8 cellular contexts compared by ENCODE assay signal in the genomic region with DNA sequence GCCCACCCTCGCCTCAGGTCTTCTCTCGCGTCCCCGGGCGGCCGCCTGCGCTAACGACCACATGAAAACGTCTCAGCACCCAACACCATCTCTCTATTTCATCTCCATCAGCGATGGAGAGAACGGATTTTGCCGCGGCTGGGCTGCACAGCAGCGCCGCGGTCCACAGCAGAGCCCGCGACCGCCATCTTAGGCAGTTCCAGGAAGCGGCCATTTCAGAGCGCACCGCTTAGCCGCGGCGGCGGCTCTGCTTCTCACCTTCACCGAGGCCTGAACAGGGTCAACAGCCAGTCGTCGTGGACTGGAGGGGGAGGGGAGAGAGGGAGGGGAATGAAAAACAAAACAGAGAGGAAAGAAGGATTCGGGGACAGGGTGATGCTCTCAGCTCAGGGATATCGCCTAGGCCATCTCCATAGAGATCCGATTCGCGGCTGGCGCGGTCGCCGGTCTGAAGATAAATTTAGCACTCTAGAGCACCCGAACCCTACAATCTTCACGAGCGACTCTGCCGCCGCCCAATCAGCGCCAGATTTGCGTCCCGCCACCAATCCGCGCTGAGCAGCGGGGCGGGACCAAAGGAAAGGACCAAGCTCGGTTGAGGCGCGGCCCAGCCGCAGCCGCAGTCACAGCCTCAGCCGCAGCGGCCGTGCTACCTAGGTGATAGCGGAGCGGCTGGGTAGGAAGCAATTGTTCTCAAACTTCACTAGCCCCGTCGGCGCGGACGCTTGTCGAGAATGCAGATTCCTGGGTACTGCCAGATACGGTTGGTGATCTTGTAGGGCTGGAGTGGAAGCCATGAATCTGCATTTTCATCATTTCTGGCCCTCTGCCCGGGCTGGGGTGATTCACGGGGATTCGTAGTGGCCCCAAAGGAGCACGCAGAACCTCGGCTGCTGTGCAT. TPM values are rescaled to one million over a fixed set of nuclear protein-coding genes. Genes with fewer than 3 reads are reported as not detected.
A peak's percentile ranks its signal among the peaks of the same experiment; 100 is the strongest.
DNase-seq lines count a peak whose midpoint lies in the region; ATAC-seq and TF ChIP-seq lines count a peak whose summit lies in the region.

Gene ZBED5 (minus strand): TSS at position 450 of the 901 bp plus-strand sequence. CDS start 3,108 bp downstream, outside the sequence.

- H3K9me3 ChIP-seq in liver (ENCODE audit: control insufficient read depth in 4 of 4, low read length in 3 of 4) = no peaks in the 10 kb centered on the region

- peaks cover 3 to 20% (median 19%) of the 10 kb centered on the region in 4 donors for H3K36me3 ChIP-seq in liver (ENCODE audit: control insufficient read depth in 4 of 4, insufficient read depth in 3 of 4, low read depth in 1 of 4, low read length in 3 of 4)

- H3K4me3 ChIP-seq in liver (ENCODE audit: low read depth in 1 of 3, low read length in 3 of 3) = peak within 1 kb of the TSS; percentile 72 to 92 (median 90)

- DNase-seq in CD1c-positive myeloid dendritic cell (ENCODE audit: extremely low spot score) (peak; percentile 99), NCI-H82 (lab: John Stamatoyannopoulos, UW) (peak; percentile 97), dermis microvascular lymphatic vessel endothelial cell (ENCODE audit: low read depth in 2 of 2) (peak; percentile 92 to 98)
- DNase-seq in activated CD4-positive, alpha-beta T cell treated with anti-CD3 and anti-CD28 coated beads, Interleukin-2, amount 50 U/mL, for 48 hours = peak; percentile 93 to 95
- peak; percentile 94 for DNase-seq in stimulated activated CD4-positive, alpha-beta T cell treated with anti-CD3 and anti-CD28 coated beads, Interleukin-4, amount 100 ng/mL, for 24 hours

- peak within 1 kb of the TSS; percentile 92 to 98 for H3K27ac ChIP-seq in liver (ENCODE audit: low read depth in 1 of 2, low read length in 2 of 2)

- no peaks in the 10 kb centered on the region for H3K27me3 ChIP-seq in liver (ENCODE audit: control insufficient read depth in 4 of 4, insufficient read depth in 4 of 4, low read length in 3 of 4)

- peak; percentile 5 for TF ChIP-seq CTCF in liver (IDR thresholded peaks at IDR 0.05; ENCODE audit: low read depth, low read length, missing input control)

- under 1% methylated on average over 72 of the region's 72 CpGs for WGBS in liver

- ATAC-seq in GM19397 (IDR thresholded peaks at IDR 0.05; ENCODE audit: unreplicated experiment) (peak; percentile 91), HG03571 (IDR thresholded peaks at IDR 0.05; ENCODE audit: unreplicated experiment) (peak; percentile 89)

- peaks cover 1 to 19% (median 14%) of the 10 kb centered on the region in 4 donors for H3K4me1 ChIP-seq in liver (ENCODE audit: control insufficient read depth in 4 of 4, insufficient read depth in 4 of 4, low read length in 3 of 4)

- no peak for TF ChIP-seq RAD21 in liver (IDR thresholded peaks at IDR 0.05)

- peak within 1 kb of the TSS; percentile 77 to 99 for H3K9ac ChIP-seq in liver (ENCODE audit: low read depth in 1 of 2, low read length in 2 of 2)

TF ChIP-seq in liver, 16 proteins besides CTCF, POLR2A, EP300 and RAD21:
- TF ChIP-seq ZBTB33 (IDR thresholded peaks at IDR 0.05) = peak; percentile 45
- TF ChIP-seq FOXA1 (IDR thresholded peaks at IDR 0.05) = no peak
- TF ChIP-seq MAX (IDR thresholded peaks at IDR 0.05) = peak; percentile 16
- peak; percentile 3 to 10 for TF ChIP-seq RXRA (IDR thresholded peaks at IDR 0.05)
- peak; percentile 98 for TF ChIP-seq TAF1 (conservative IDR thresholded peaks at IDR 0.05)
- peak; percentile 78 for TF ChIP-seq SP1 (IDR thresholded peaks at IDR 0.05)
- TF ChIP-seq REST (IDR thresholded peaks at IDR 0.05) = peak; percentile 93
- peak; percentile 20 for TF ChIP-seq NR2F2 (IDR thresholded peaks at IDR 0.05)
- TF ChIP-seq HNF4G (IDR thresholded peaks at IDR 0.05) = no peak
- TF ChIP-seq YY1 (IDR thresholded peaks at IDR 0.05) = peak; percentile 100
- peak in 1 of 2 donors; percentile 11 for TF ChIP-seq HNF4A (conservative IDR thresholded peaks at IDR 0.05)
- TF ChIP-seq GABPA (IDR thresholded peaks at IDR 0.05 in 1 of 2, conservative IDR thresholded peaks at IDR 0.05 in 1 of 2) = no peak
TF ChIP-seq in liver: peak in this region for 9.

RNA-seq across cellular contexts. Expression of gene ZBED5, which starts in this region (rescaled TPM):
- total RNA-seq in dermis microvascular lymphatic vessel endothelial cell (9.4 and 11.4 TPM in 2 replicates), liver (10 to 100 TPM in 1 of 2 donors, 1 to 10 TPM in 1; 9.6 to 10.7 TPM)
- 10 to 100 TPM in 1 of 2 donors, 1 to 10 TPM in 1; 5.4 to 10.6 TPM for polyA plus RNA-seq in liver

Comparison
In these comparisons a context has a peak if more than half of its experiments do, and no peak if none do; other contexts are left out.
1. Peak in every context shown above with its lines: DNase-seq, ATAC-seq, H3K4me3 ChIP-seq and H3K27ac ChIP-seq.